In genomic region chr12:27779837-27780611, GRCh38 we compare ENCODE assay signal across 8 cellular contexts. TPM values are rescaled to one million over a fixed set of nuclear protein-coding genes. Genes with fewer than 3 reads are reported as not detected.
DNase-seq lines count a peak whose midpoint lies in the region; ATAC-seq and TF ChIP-seq lines count a peak whose summit lies in the region.

KLHL42 (plus strand) TSS chr12:27780233; CDS start chr12:27780331, 98 bp downstream.
MANSC4 (minus strand) TSS chr12:27780236; CDS start chr12:27771276, 8,960 bp downstream.

- DNase-seq in EL (peak; percentile 80), SIG-M5 (lab: John Stamatoyannopoulos, UW) (peak; percentile 13), germinal center (ENCODE audit: low spot score) (peak; percentile 79), occipital lobe (lab: John Stamatoyannopoulos, UW) (peak; percentile 80), testis (peak; percentile 65)
- DNase-seq in activated naive CD4-positive, alpha-beta T cell treated with Interleukin-2 at 50 U/mL for 16 hours, result peak; percentile 67

- 0% methylated on average over 13 to 62 of the region's 108 CpGs for WGBS in testis, 2 donors

- no peaks in the 10 kb centered on the region for H3K36me3 ChIP-seq in testis (ENCODE audit: low read depth, missing control alignments)

- H3K27me3 ChIP-seq in testis, result no peaks in the 10 kb centered on the region

- H3K4me3 ChIP-seq in testis, result peak within 1 kb of the TSS; percentile 87 to 92

- no peak for TF ChIP-seq RAD21 in Ishikawa (IDR thresholded peaks at IDR 0.05; ENCODE audit: low read depth)

- no peak for TF ChIP-seq CTCF in testis (IDR thresholded peaks at IDR 0.05)

- intact Hi-C loops in testis (cut with DNase I; ENCODE audit: low total_unique reads), result no loop called here

- TF ChIP-seq EP300 in Ishikawa (IDR thresholded peaks at IDR 0.05; ENCODE audit: borderline replicate concordance), result no peak

- H3K27ac ChIP-seq in testis, result peak within 1 kb of the TSS; percentile 95

- peaks cover 11% of the 10 kb centered on the region for H3K4me1 ChIP-seq in testis

- peak; percentile 80 for ATAC-seq in GM21717 (IDR thresholded peaks at IDR 0.05; ENCODE audit: unreplicated experiment)

- TF ChIP-seq POLR2A in testis (IDR thresholded peaks at IDR 0.05), result no peak

- H3K9me3 ChIP-seq in testis, result no peaks in the 10 kb centered on the region

TF ChIP-seq in Ishikawa, 13 proteins besides CTCF, POLR2A, EP300 and RAD21:
- TF ChIP-seq TCF12 (IDR thresholded peaks at IDR 0.05; ENCODE audit: low read depth) (no peak), NFIC (IDR thresholded peaks at IDR 0.05) (peak; percentile 38; the same call in 1 of the 2 replicates), TAF1 (IDR thresholded peaks at IDR 0.05; ENCODE audit: low read depth) (peak; percentile 64), TEAD4 (IDR thresholded peaks at IDR 0.05) (peak; percentile 62), ZBTB7A (IDR thresholded peaks at IDR 0.05; ENCODE audit: low read depth) (peak; percentile 93), REST (IDR thresholded peaks at IDR 0.05; ENCODE audit: low read depth) (0 out of 2 replicates have a peak, but pooled peaks have one; percentile 16), FOXM1 (IDR thresholded peaks at IDR 0.05; ENCODE audit: borderline replicate concordance, low read depth) (no peak), EGR1 (IDR thresholded peaks at IDR 0.05) (peak; percentile 52), YY1 (IDR thresholded peaks at IDR 0.05; ENCODE audit: low read depth) (peak; percentile 69), MAX (IDR thresholded peaks at IDR 0.05) (peak; percentile 58; the same call in 1 of the 2 replicates), USF1 (IDR thresholded peaks at IDR 0.05) (no peak; the same call in 1 of the 2 replicates), CREB1 (IDR thresholded peaks at IDR 0.05; ENCODE audit: low read depth) (no peak), CEBPB (IDR thresholded peaks at IDR 0.05) (no peak)

RNA-seq across cellular contexts. Expression of gene KLHL42, which starts in this region (rescaled TPM):
- 77.8 TPM for total RNA-seq in occipital lobe
- 10 to 100 TPM; 65.1 to 87.8 TPM for total RNA-seq in testis
- 23.7 TPM for polyA plus RNA-seq in testis (ENCODE audit: insufficient read depth, low read depth, low replicate concordance)

RNA-seq across cellular contexts. Expression of gene MANSC4, which starts in this region (rescaled TPM):
- total RNA-seq in occipital lobe, result 0.47 TPM
- 1 to 10 TPM; 3.4 TPM for total RNA-seq in testis
- polyA plus RNA-seq in testis (ENCODE audit: insufficient read depth, low read depth, low replicate concordance), result 1.1 TPM

Comparison
In these comparisons a context has a peak if more than half of its experiments do, and no peak if none do; other contexts are left out.
1. Peak in every context shown above with its lines: DNase-seq, ATAC-seq, H3K4me3 ChIP-seq and H3K27ac ChIP-seq.
2. DNase-seq: peak in every context shown above with its lines; median percentile 80 in EL; 80 in occipital lobe; 79 in germinal center; 67 in activated naive CD4-positive, alpha-beta T cell treated with Interleukin-2 at 50 U/mL for 16 hours; 65 in testis; 13 in SIG-M5.